1 cellular context compared by ENCODE assay signal in the genomic region with DNA sequence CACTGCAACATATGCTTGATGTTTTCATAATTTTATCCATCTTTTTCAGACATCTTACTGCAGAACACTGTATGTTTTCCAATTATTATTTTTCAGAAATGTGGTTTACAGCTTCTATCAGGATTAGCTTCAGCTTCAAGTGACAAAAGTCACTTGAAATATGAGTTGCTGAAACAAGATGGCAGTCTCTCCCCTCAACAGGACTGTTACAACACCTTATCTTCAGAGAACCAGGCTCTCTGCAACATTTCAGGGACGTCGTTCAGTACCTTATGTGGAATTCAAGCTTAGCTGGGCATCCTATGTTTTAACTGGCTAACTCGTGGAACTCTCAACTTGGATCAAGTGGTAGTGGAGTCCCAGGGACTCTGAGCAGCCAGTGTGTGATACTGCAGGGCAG.
A peak's percentile ranks its signal among the peaks of the same experiment; 100 is the strongest.
TF ChIP-seq lines count a peak whose summit lies in the region.

No MANE protein-coding gene starts in this region.

TF ChIP-seq in HepG2, 621 proteins besides CTCF, POLR2A, EP300 and RAD21:
- TF ChIP-seq ZNF33A (CRISPR knock-in tag; IDR thresholded peaks at IDR 0.05; ENCODE audit: borderline replicate concordance) (no peak), ZFY (CRISPR knock-in tag; IDR thresholded peaks at IDR 0.05) (no peak), POLR2AphosphoS5 (IDR thresholded peaks at IDR 0.05; ENCODE audit: low read depth, low read length) (peak; percentile 2; the same call in 1 of the 2 replicates), RBM22 (optimal IDR thresholded peaks at IDR 0.05; ENCODE audit: low read length) (peak; percentile 85)
- TF ChIP-seq, protein P1, sequence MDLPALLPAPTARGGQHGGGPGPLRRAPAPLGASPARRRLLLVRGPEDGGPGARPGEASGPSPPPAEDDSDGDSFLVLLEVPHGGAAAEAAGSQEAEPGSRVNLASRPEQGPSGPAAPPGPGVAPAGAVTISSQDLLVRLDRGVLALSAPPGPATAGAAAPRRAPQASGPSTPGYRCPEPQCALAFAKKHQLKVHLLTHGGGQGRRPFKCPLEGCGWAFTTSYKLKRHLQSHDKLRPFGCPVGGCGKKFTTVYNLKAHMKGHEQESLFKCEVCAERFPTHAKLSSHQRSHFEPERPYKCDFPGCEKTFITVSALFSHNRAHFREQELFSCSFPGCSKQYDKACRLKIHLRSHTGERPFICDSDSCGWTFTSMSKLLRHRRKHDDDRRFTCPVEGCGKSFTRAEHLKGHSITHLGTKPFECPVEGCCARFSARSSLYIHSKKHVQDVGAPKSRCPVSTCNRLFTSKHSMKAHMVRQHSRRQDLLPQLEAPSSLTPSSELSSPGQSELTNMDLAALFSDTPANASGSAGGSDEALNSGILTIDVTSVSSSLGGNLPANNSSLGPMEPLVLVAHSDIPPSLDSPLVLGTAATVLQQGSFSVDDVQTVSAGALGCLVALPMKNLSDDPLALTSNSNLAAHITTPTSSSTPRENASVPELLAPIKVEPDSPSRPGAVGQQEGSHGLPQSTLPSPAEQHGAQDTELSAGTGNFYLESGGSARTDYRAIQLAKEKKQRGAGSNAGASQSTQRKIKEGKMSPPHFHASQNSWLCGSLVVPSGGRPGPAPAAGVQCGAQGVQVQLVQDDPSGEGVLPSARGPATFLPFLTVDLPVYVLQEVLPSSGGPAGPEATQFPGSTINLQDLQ (CRISPR knock-in tag; IDR thresholded peaks at IDR 0.05) = no peak
